12 cellular contexts compared by ENCODE assay signal in the genomic region with DNA sequence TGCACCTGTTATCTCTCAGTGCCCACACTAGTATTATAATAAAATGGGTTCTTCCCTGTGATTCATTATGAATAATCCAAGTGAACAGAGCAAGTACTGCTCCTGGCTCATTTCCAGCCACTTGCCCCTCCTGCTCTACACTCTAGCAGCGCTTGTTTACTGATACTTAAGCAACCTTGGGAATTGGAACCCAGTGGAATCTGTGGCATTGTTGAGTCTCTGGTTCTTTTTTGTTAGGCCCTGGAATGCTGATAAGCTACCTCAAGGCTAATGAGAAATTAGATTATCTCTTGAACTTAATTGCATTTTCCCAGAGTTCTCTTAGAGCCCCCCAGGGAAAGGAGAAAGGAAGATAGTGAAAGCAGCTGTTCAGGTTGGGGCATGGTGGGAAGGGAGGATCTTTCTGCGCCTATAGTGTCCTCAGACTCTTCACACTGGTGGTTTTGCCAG. TPM values are rescaled to one million over a fixed set of nuclear protein-coding genes. Genes with fewer than 3 reads are reported as not detected.
DNase-seq lines count a peak whose midpoint lies in the region; ATAC-seq, FAIRE-seq and TF ChIP-seq lines count a peak whose summit lies in the region.
"Had no signal": no experiment of that assay in that cellular context is flagged by ENCODE, and none has a peak within 500 bp of the region (broad histone marks: within the 10 kb centered on the region; RNA-seq: fewer than 3 reads in every experiment).

No MANE protein-coding gene starts in this region.

- H3K27me3 ChIP-seq in lung (ENCODE audit: control insufficient read depth, insufficient read depth): no peaks in the 10 kb centered on the region

- H3K27ac ChIP-seq in lung (ENCODE audit: low read depth in 1 of 2, low read length in 1 of 2): no peak overlapping the region

- no peak for FAIRE-seq in GM19239 (lab: Jason Lieb, UNC)

- 79 to 92% methylated on average over 2 of the region's 2 CpGs for WGBS in lung, 2 donors

- no peaks in the 10 kb centered on the region for H3K36me3 ChIP-seq in lung (ENCODE audit: control insufficient read depth in 2 of 2, insufficient read depth in 2 of 2, low read length in 2 of 2)

- H3K4me3 ChIP-seq in lung: no peak overlapping the region

- TF ChIP-seq CTCF in lung (IDR thresholded peaks at IDR 0.05; ENCODE audit: control extremely low read depth, extremely low read depth): no peak

- no peak for ATAC-seq in lung (ENCODE audit: insufficient read depth, low FRiP score)
- ATAC-seq: activated CD8-positive, alpha-beta T cell treated with anti-CD3 and anti-CD28 coated beads, Interleukin-2, amount 10 ng/mL, durations not matched to agents 7 days and 5 days had no signal

- no peaks in the 10 kb centered on the region for H3K9me3 ChIP-seq in lung (ENCODE audit: control insufficient read depth in 2 of 2, insufficient read depth in 1 of 2, low read length in 1 of 2)

- DNase-seq in DMS79 (lab: John Stamatoyannopoulos, UW): peak; percentile 71
- peak; percentile 86 for DNase-seq in M059J (ENCODE audit: low read depth)
- DNase-seq in astrocyte of the hippocampus (ENCODE audit: low read depth, low spot score): peak; percentile 73
- peak; percentile 57 for DNase-seq in lung (ENCODE audit: low spot score)
- no peak for DNase-seq in COLO829 (ENCODE audit: low spot score)
- DNase-seq in GM19239 (ENCODE audit: insufficient read length, low spot score): no peak
- no peak for DNase-seq in activated naive CD4-positive, alpha-beta T cell treated with Interleukin-2 at 50 U/mL for 16 hours
- DNase-seq in effector CD4-positive, alpha-beta T cell: no peak
- DNase-seq: activated CD8-positive, alpha-beta T cell treated with anti-CD3 and anti-CD28 coated beads, Interleukin-2, amount 10 ng/mL, durations not matched to agents 7 days and 5 days; hypothalamus; Kasumi-1; SHP77 treated with DMSO at 0.1 percent for 48 hours had no signal

- peaks cover 4 to 6% of the 10 kb centered on the region in 2 donors for H3K4me1 ChIP-seq in lung (ENCODE audit: control insufficient read depth in 2 of 2, insufficient read depth in 2 of 2, low read length in 2 of 2)

RNA-seq across cellular contexts. Expression of gene PRKAR2B, which starts 34.0 kb away (rescaled TPM):
- total RNA-seq in M059J (2014; rRNA removed; shearing (Covaris generic)): 7.0 and 7.7 TPM in 2 replicates
- 10 to 100 TPM in 1 of 2 donors, 1 to 10 TPM in 1; 6.6 to 15.0 TPM for total RNA-seq in lung
- 1 to 10 TPM; 3.5 to 4.9 TPM for polyA plus RNA-seq in lung

Comparison
In these comparisons a context has a peak if more than half of its experiments do, and no peak if none do; other contexts are left out.
1. DNase-seq: peak in DMS79 (single experiment), M059J (single experiment), astrocyte of the hippocampus (single experiment) and lung (single experiment); none in COLO829 (single experiment), GM19239 (single experiment), activated naive CD4-positive, alpha-beta T cell treated with Interleukin-2 at 50 U/mL for 16 hours (single experiment) and effector CD4-positive, alpha-beta T cell (single experiment).